ENCODE assay signal across 30 cellular contexts in genomic region chr4:75786938-75787337, GRCh38.
A peak's percentile ranks its signal among the peaks of the same experiment; 100 is the strongest.
DNase-seq lines count a peak whose midpoint lies in the region; ATAC-seq and TF ChIP-seq lines count a peak whose summit lies in the region.
"Had no signal": no experiment of that assay in that cellular context is flagged by ENCODE, and none has a peak within 500 bp of the region (broad histone marks: within the 10 kb centered on the region; RNA-seq: fewer than 3 reads in every experiment).

No MANE protein-coding gene starts in this region.

- H2BK15ac ChIP-seq in mesenchymal stem cell (ENCODE audit: low read depth, poor library complexity, severe bottlenecking), result no peak overlapping the region

- peaks cover 9% of the 10 kb centered on the region for H3K79me1 ChIP-seq in mesenchymal stem cell (replicated peaks; ENCODE audit: low read length, poor library complexity, severe bottlenecking)

- H3K14ac ChIP-seq in mesenchymal stem cell (ENCODE audit: low read length in 2 of 2), result no peak overlapping the region

- ATAC-seq in GM18511 (IDR thresholded peaks at IDR 0.05; ENCODE audit: unreplicated experiment) (peak; percentile 26), GM21423 (IDR thresholded peaks at IDR 0.05; ENCODE audit: unreplicated experiment) (peak; percentile 32), HG03571 (IDR thresholded peaks at IDR 0.05; ENCODE audit: unreplicated experiment) (peak; percentile 13), HG02798 (IDR thresholded peaks at IDR 0.05; ENCODE audit: poor library complexity, unreplicated experiment) (no peak)
- ATAC-seq: Panc1; SK-N-SH treated with all-trans-retinoic acid at 6 μM for 48 hours; stimulated activated naive CD8-positive, alpha-beta T cell treated with anti-CD3 and anti-CD28 coated beads, Interleukin-15, Interleukin-2, amounts not matched to agents 100 U/mL and 50 U/mL, for 24 hours had no signal

- no peak overlapping the region for H2BK5ac ChIP-seq in mesenchymal stem cell (ENCODE audit: low read depth, low read length, poor library complexity, severe bottlenecking)

- peak overlapping the region; percentile 76 for H3K27ac ChIP-seq in mesenchymal stem cell (ENCODE audit: low read length, poor library complexity, severe bottlenecking)
- no peak overlapping the region for H3K27ac ChIP-seq in suprapubic skin
- H3K27ac ChIP-seq: cardiac muscle cell, epithelial cell of prostate, ovary, thoracic aorta, uterus had no signal

- no peaks in the 10 kb centered on the region for H3K27me3 ChIP-seq in mesenchymal stem cell (ENCODE audit: control insufficient read depth in 1 of 2, insufficient read depth in 1 of 2, low read length in 2 of 2)
- H3K27me3 ChIP-seq in suprapubic skin, result no peaks in the 10 kb centered on the region
- no peaks in the 10 kb centered on the region for H3K27me3 ChIP-seq in HAP-1 (ENCODE audit: low read depth)
- H3K27me3 ChIP-seq: BE2C, cardiac muscle cell, ovary, uterus had no signal

- peak overlapping the region; percentile 9 for H3K4me2 ChIP-seq in mesenchymal stem cell (ENCODE audit: low read length, poor library complexity, severe bottlenecking)
- H3K4me2 ChIP-seq: smooth muscle cell had no signal

- no peak overlapping the region for H2AK5ac ChIP-seq in mesenchymal stem cell (ENCODE audit: low read length, severe bottlenecking)

- H2AFZ ChIP-seq in mesenchymal stem cell (ENCODE audit: low read depth, low read length), result no peak overlapping the region

- no peak for TF ChIP-seq EP300 in suprapubic skin (IDR thresholded peaks at IDR 0.05)

- peaks cover 7 to 85% of the 10 kb centered on the region in 2 experiments for H3K36me3 ChIP-seq in mesenchymal stem cell (ENCODE audit: control insufficient read depth in 1 of 2, insufficient read depth in 2 of 2, low read depth in 1 of 2, low read length in 2 of 2)
- H3K36me3 ChIP-seq in suprapubic skin, result peaks cover 69% of the 10 kb centered on the region
- H3K36me3 ChIP-seq in HAP-1 (replicated peaks), result peaks cover 35% of the 10 kb centered on the region
- H3K36me3 ChIP-seq: ovary, uterus had no signal

- no peak overlapping the region for H2BK120ac ChIP-seq in mesenchymal stem cell (ENCODE audit: low read depth, low read length)

- H3K4me1 ChIP-seq in mesenchymal stem cell (ENCODE audit: control insufficient read depth, insufficient read depth, low read depth, low read length) (peaks cover 4% of the 10 kb centered on the region), suprapubic skin (no peaks in the 10 kb centered on the region), HAP-1 (no peaks in the 10 kb centered on the region)
- H3K4me1 ChIP-seq: BE2C, uterus had no signal

- no peaks in the 10 kb centered on the region for H3K9me3 ChIP-seq in mesenchymal stem cell (ENCODE audit: control insufficient read depth, low read length)
- H3K9me3 ChIP-seq in suprapubic skin, result no peaks in the 10 kb centered on the region
- no peaks in the 10 kb centered on the region for H3K9me3 ChIP-seq in HAP-1
- H3K9me3 ChIP-seq: BE2C, ovary, thoracic aorta, uterus had no signal

- H3K4me3 ChIP-seq in mesenchymal stem cell (ENCODE audit: insufficient read depth in 1 of 2, low read depth in 1 of 2, low read length in 2 of 2) (no peak overlapping the region), suprapubic skin (no peak overlapping the region), HAP-1 (no peak overlapping the region)
- H3K4me3 ChIP-seq: cardiac muscle cell, ovary, smooth muscle cell, thoracic aorta, uterus had no signal

- H4K91ac ChIP-seq in mesenchymal stem cell (ENCODE audit: low read length), result no peak overlapping the region

- no peak overlapping the region for H4K8ac ChIP-seq in mesenchymal stem cell (ENCODE audit: low read length)

- H3K4ac ChIP-seq in mesenchymal stem cell (ENCODE audit: low read depth in 1 of 2, low read length in 2 of 2), result no peak overlapping the region

- DNase-seq in mesenchymal stem cell (no peak), NAMALWA (ENCODE audit: low spot score) (no peak), suprapubic skin (ENCODE audit: low spot score in 2 of 2) (no peak), HAP-1 (ENCODE audit: low spot score in 2 of 2) (no peak)
- DNase-seq: activated gamma-delta T cell treated with Interleukin-2 at 50 U/mL for 16 hours; activated T-cell treated with anti-CD3 and anti-CD28 coated beads, Interleukin-2, amount 50 U/mL, for 48 hours; BE2C; CD8-positive, alpha-beta memory T cell; cortex of kidney; effector memory CD4-positive, alpha-beta T cell; EL; hypothalamus; KBM-7; NCI-H2029; NCI-H526 treated with DMSO at 0.1 percent for 48 hours; ovary; Right ventricle myocardium superior; stimulated activated CD4-positive, alpha-beta T cell treated with anti-CD3 and anti-CD28 coated beads, Interleukin-1b, Interleukin-23, amount 100 ng/mL, for 48 hours; stimulated activated naive CD8-positive, alpha-beta T cell treated with anti-CD3 and anti-CD28 coated beads, Interleukin-15, Interleukin-2, amounts not matched to agents 100 U/mL and 50 U/mL, for 24 hours; uterus had no signal

- in situ Hi-C loops in HAP-1 (cut with MboI; ENCODE audit: low sequenced_read_pairs), result no loop called here

- no peak overlapping the region for H2BK12ac ChIP-seq in mesenchymal stem cell (ENCODE audit: low read length in 2 of 2)

- WGBS in mesenchymal stem cell, result 100% methylated on average over 1 of the region's 1 CpG
- 73% methylated on average over 1 of the region's 1 CpG for WGBS in suprapubic skin

- H3K18ac ChIP-seq in mesenchymal stem cell (ENCODE audit: low read depth in 1 of 2, low read length in 2 of 2), result no peak overlapping the region

- no peak for TF ChIP-seq CTCF in suprapubic skin (IDR thresholded peaks at IDR 0.05)

- no peak overlapping the region for H3K9ac ChIP-seq in mesenchymal stem cell (ENCODE audit: low read length)

- no peak overlapping the region for H3K23ac ChIP-seq in mesenchymal stem cell (ENCODE audit: low read length in 2 of 2)

- TF ChIP-seq POLR2A in suprapubic skin (IDR thresholded peaks at IDR 0.05), result no peak
